In genomic region chr6:44727651-44728630, GRCh38 we compare ENCODE assay signal across 20 cellular contexts.
A peak's percentile ranks its signal among the peaks of the same experiment; 100 is the strongest.
DNase-seq lines count a peak whose midpoint lies in the region; ATAC-seq, FAIRE-seq and TF ChIP-seq lines count a peak whose summit lies in the region.
"Had no signal": no experiment of that assay in that cellular context is flagged by ENCODE, and none has a peak within 500 bp of the region (broad histone marks: within the 10 kb centered on the region; RNA-seq: fewer than 3 reads in every experiment).

No MANE protein-coding gene starts in this region.

- peak overlapping the region; percentile 83 for H3K14ac ChIP-seq in neuronal stem cell (ENCODE audit: low read length)

- POLR2A ChIA-PET in HepG2 (lab: Yijun Ruan, JAX): no interaction called here

- H2BK15ac ChIP-seq in neuronal stem cell (ENCODE audit: low read length): peak overlapping the region; percentile 20

- no peaks in the 10 kb centered on the region for H3K36me3 Mint-ChIP-seq in activated naive CD8-positive, alpha-beta T cell treated with anti-CD3 and anti-CD28 coated beads for 36 hours
- H3K36me3 Mint-ChIP-seq: CD14-positive monocyte had no signal

- DNase-seq in HepG2 (ENCODE audit: low spot score): no peak
- DNase-seq in right lobe of liver: no peak
- DNase-seq in bronchial epithelial cell (ENCODE audit: low read depth): peak; percentile 19
- no peak for DNase-seq in neuronal stem cell (ENCODE audit: low spot score)
- DNase-seq in activated naive CD8-positive, alpha-beta T cell treated with anti-CD3 and anti-CD28 coated beads for 36 hours: no peak
- DNase-seq in GF-D8 (lab: John Stamatoyannopoulos, UW): no peak
- DNase-seq in stimulated activated naive CD8-positive, alpha-beta T cell treated with anti-CD3 and anti-CD28 coated beads, Interleukin-15, amount 100 ng/mL, for 72 hours: no peak
- DNase-seq in activated T-cell treated with anti-CD3 and anti-CD28 coated beads for 4 hours: no peak
- DNase-seq: Caco-2, DMS153, HCEC 1CT, KBM-7, NCI-H1694, NCI-H345, NCI-H526 treated with DMSO at 0.1 percent for 48 hours, OCI-M1, SIG-M5 had no signal

- no peak overlapping the region for H3K23ac ChIP-seq in neuronal stem cell (ENCODE audit: low read depth, low read length, poor library complexity)

- ATAC-seq in HepG2: no peak
- no peak for ATAC-seq in right lobe of liver
- no peak for ATAC-seq in stimulated activated naive CD8-positive, alpha-beta T cell treated with anti-CD3 and anti-CD28 coated beads, Interleukin-15, amount 100 ng/mL, for 72 hours

- H3K4me1 Mint-ChIP-seq in activated naive CD8-positive, alpha-beta T cell treated with anti-CD3 and anti-CD28 coated beads for 36 hours: peaks cover 2% of the 10 kb centered on the region
- H3K4me1 Mint-ChIP-seq in stimulated activated naive CD8-positive, alpha-beta T cell treated with anti-CD3 and anti-CD28 coated beads, Interleukin-15, amount 100 ng/mL, for 72 hours: no peaks in the 10 kb centered on the region

- BruUV-seq in HepG2 (replicated peaks; lab: Mats Ljungman, UMichigan): no TSS peak

- H3K9me3 Mint-ChIP-seq in activated naive CD8-positive, alpha-beta T cell treated with anti-CD3 and anti-CD28 coated beads for 36 hours: no peaks in the 10 kb centered on the region
- H3K9me3 Mint-ChIP-seq in stimulated activated naive CD8-positive, alpha-beta T cell treated with anti-CD3 and anti-CD28 coated beads, Interleukin-15, amount 100 ng/mL, for 72 hours: no peaks in the 10 kb centered on the region

- no peak for TF ChIP-seq RAD21 in HepG2 (CRISPR knock-in tag; IDR thresholded peaks at IDR 0.05)

- in situ Hi-C loops in HepG2 (cut with HindIII; ENCODE audit: extremely low pct_ligation_motif_present, low pct_unique_long_range_greater_than_20kb): no loop called here

- TF ChIP-seq POLR2A in HepG2 (IDR thresholded peaks at IDR 0.05; ENCODE audit: insufficient read depth in 1 of 2, low read depth in 2 of 2, low read length in 2 of 2) (no peak), right lobe of liver (IDR thresholded peaks at IDR 0.05) (no peak)

- H3K79me1 ChIP-seq in neuronal stem cell (ENCODE audit: low read depth, low read length): no peaks in the 10 kb centered on the region

- no peaks in the 10 kb centered on the region for H4K20me1 ChIP-seq in HepG2 (ENCODE audit: insufficient read depth, low read length)

- H3K27me3 ChIP-seq in HepG2 (ENCODE audit: control insufficient read depth in 1 of 2, insufficient read depth in 2 of 2, low read length in 2 of 2) (peaks cover 0 to 7% of the 10 kb centered on the region in 2 experiments; a peak in 3 of 5 replicates), right lobe of liver (no peaks in the 10 kb centered on the region), bronchial epithelial cell (ENCODE audit: control insufficient read depth, insufficient read depth, low read length) (peaks cover 4% of the 10 kb centered on the region), neuronal stem cell (ENCODE audit: control insufficient read depth in 3 of 3, insufficient read depth in 3 of 3, low read depth in 1 of 3, low read length in 3 of 3) (no peaks in the 10 kb centered on the region)

- no peak overlapping the region for H2BK5ac ChIP-seq in neuronal stem cell (ENCODE audit: low read length)

- no peak overlapping the region for H2BK120ac ChIP-seq in neuronal stem cell (ENCODE audit: low read depth, low read length)

- H3K27ac ChIP-seq in HepG2 (ENCODE audit: extremely low read length, insufficient read depth, low read length) (no peak overlapping the region), right lobe of liver (no peak overlapping the region), neuronal stem cell (replicated peaks; ENCODE audit: low read length) (no peak overlapping the region)
- H3K27ac ChIP-seq: HL-60 had no signal

- peak overlapping the region; percentile 43 for H4K8ac ChIP-seq in neuronal stem cell (ENCODE audit: low read depth, low read length)

- H3K18ac ChIP-seq in neuronal stem cell (ENCODE audit: low read length): peak overlapping the region; percentile 58

- H4K91ac ChIP-seq in neuronal stem cell (ENCODE audit: low read depth, low read length, poor library complexity): no peak overlapping the region

- peak overlapping the region; percentile 51 for H2AK5ac ChIP-seq in neuronal stem cell (ENCODE audit: low read depth, low read length)

- no peaks in the 10 kb centered on the region for H3K27me3 Mint-ChIP-seq in activated naive CD8-positive, alpha-beta T cell treated with anti-CD3 and anti-CD28 coated beads for 36 hours
- no peaks in the 10 kb centered on the region for H3K27me3 Mint-ChIP-seq in stimulated activated naive CD8-positive, alpha-beta T cell treated with anti-CD3 and anti-CD28 coated beads, Interleukin-15, amount 100 ng/mL, for 72 hours

- no peak for TF ChIP-seq EP300 in HepG2 (IDR thresholded peaks at IDR 0.05; ENCODE audit: low read depth in 2 of 2, low read length in 2 of 2)
- TF ChIP-seq EP300 in HepG2 (CRISPR knock-in tag; IDR thresholded peaks at IDR 0.05; ENCODE audit: borderline replicate concordance): no peak

- no peak overlapping the region for H2AFZ ChIP-seq in HepG2 (ENCODE audit: low read length)
- H2AFZ ChIP-seq in neuronal stem cell (ENCODE audit: low read length): peak overlapping the region; percentile 14

- H3K4ac ChIP-seq in neuronal stem cell (ENCODE audit: low read length): no peak overlapping the region

- H3K9ac ChIP-seq in HepG2 (ENCODE audit: insufficient read depth, low read depth, low read length) (no peak overlapping the region), neuronal stem cell (ENCODE audit: low read depth, low read length, poor library complexity) (peak overlapping the region; percentile 51)

- WGBS in HepG2 (ENCODE audit: low lambda C conversion rate): 76% methylated on average over 41 of the region's 44 CpGs
- WGBS in right lobe of liver (ENCODE audit: insufficient coverage, low coverage, low lambda C conversion rate, missing lambda C conversion rate): 95% methylated on average over 11 of the region's 44 CpGs
- WGBS in neuronal stem cell (ENCODE audit: extremely low coverage in 2 of 2, insufficient read length in 2 of 2, insufficient replicate concordance in 1 of 2), 2 donors: no CpG with 5 or more reads among the region's 44 CpGs

- no peaks in the 10 kb centered on the region for H3K36me3 ChIP-seq in HepG2 (replicated peaks in 1 of 2; ENCODE audit: control insufficient read depth in 1 of 2, insufficient read depth in 2 of 2, low read length in 2 of 2)
- no peaks in the 10 kb centered on the region for H3K36me3 ChIP-seq in right lobe of liver
- no peaks in the 10 kb centered on the region for H3K36me3 ChIP-seq in bronchial epithelial cell (ENCODE audit: control insufficient read depth, insufficient read depth, low read length)
- no peaks in the 10 kb centered on the region for H3K36me3 ChIP-seq in neuronal stem cell (replicated peaks in 1 of 2; ENCODE audit: control insufficient read depth in 2 of 2, insufficient read depth in 2 of 2, low read length in 2 of 2)

- H3K4me2 ChIP-seq in HepG2 (ENCODE audit: low read depth, low read length) (no peak overlapping the region), neuronal stem cell (ENCODE audit: insufficient read depth, low read length, poor library complexity, severe bottlenecking) (no peak overlapping the region)

- no peaks in the 10 kb centered on the region for H3K9me3 ChIP-seq in HepG2 (ENCODE audit: low read length)
- H3K9me3 ChIP-seq in right lobe of liver: no peaks in the 10 kb centered on the region
- no peaks in the 10 kb centered on the region for H3K9me3 ChIP-seq in neuronal stem cell (replicated peaks in 1 of 2; ENCODE audit: control insufficient read depth in 2 of 2, insufficient read depth in 1 of 2, low read depth in 1 of 2, low read length in 2 of 2)
- H3K9me3 ChIP-seq: Caco-2 had no signal

- no peak for FAIRE-seq in HepG2 (lab: Jason Lieb, UNC)
- no peak for FAIRE-seq in bronchial epithelial cell (lab: Jason Lieb, UNC)
- FAIRE-seq: HTR-8/SVneo had no signal

- no peak overlapping the region for H3K4me3 ChIP-seq in HepG2 (replicated peaks in 1 of 3; ENCODE audit: insufficient read depth in 1 of 3, low read depth in 2 of 3, low read length in 3 of 3)
- H3K4me3 ChIP-seq in right lobe of liver: no peak overlapping the region
- no peak overlapping the region for H3K4me3 ChIP-seq in bronchial epithelial cell (ENCODE audit: low read depth, low read length)
- H3K4me3 ChIP-seq in neuronal stem cell (ENCODE audit: low read length in 2 of 2): no peak overlapping the region

- H3K4me1 ChIP-seq in HepG2 (ENCODE audit: insufficient read depth, low read length) (no peaks in the 10 kb centered on the region), right lobe of liver (no peaks in the 10 kb centered on the region), neuronal stem cell (ENCODE audit: control insufficient read depth in 2 of 2, insufficient read depth in 1 of 2, low read depth in 1 of 2, low read length in 2 of 2) (peaks cover 5 to 10% of the 10 kb centered on the region in 2 donors)
- H3K4me1 ChIP-seq: Caco-2 had no signal

- intact Hi-C loops in HepG2 (cut with micrococcal nuclease; ENCODE audit: unreplicated experiment): no loop called here
- intact Hi-C loops in right lobe of liver (cut with DNase I): no loop called here

- H2BK12ac ChIP-seq in neuronal stem cell (ENCODE audit: low read length): peak overlapping the region; percentile 30

- CTCF ChIA-PET in HepG2 (lab: Yijun Ruan, JAX; ENCODE audit: low intra/inter-chr PET ratio, low total read pairs): no interaction called here

- H3K79me2 ChIP-seq in HepG2 (ENCODE audit: insufficient read depth, low read length): no peaks in the 10 kb centered on the region

- no peak overlapping the region for H3K27ac Mint-ChIP-seq in activated naive CD8-positive, alpha-beta T cell treated with anti-CD3 and anti-CD28 coated beads for 36 hours
- H3K27ac Mint-ChIP-seq in stimulated activated naive CD8-positive, alpha-beta T cell treated with anti-CD3 and anti-CD28 coated beads, Interleukin-15, amount 100 ng/mL, for 72 hours: peak overlapping the region in 1 of 2 donors; percentile 69

- no peak for TF ChIP-seq CTCF in HepG2 (CRISPR knock-in tag; IDR thresholded peaks at IDR 0.05)
- TF ChIP-seq CTCF in right lobe of liver (IDR thresholded peaks at IDR 0.05): no peak
- no peak for TF ChIP-seq CTCF in bronchial epithelial cell (IDR thresholded peaks at IDR 0.05; ENCODE audit: insufficient read depth, low read length, severe bottlenecking)

- H3K4me3 Mint-ChIP-seq in activated naive CD8-positive, alpha-beta T cell treated with anti-CD3 and anti-CD28 coated beads for 36 hours: no peak overlapping the region
- no peak overlapping the region for H3K4me3 Mint-ChIP-seq in stimulated activated naive CD8-positive, alpha-beta T cell treated with anti-CD3 and anti-CD28 coated beads, Interleukin-15, amount 100 ng/mL, for 72 hours
- H3K4me3 Mint-ChIP-seq: CD14-positive monocyte had no signal

TF ChIP-seq in HepG2, 621 proteins besides CTCF, POLR2A, EP300 and RAD21 (continues in another document):
- 0 out of 2 replicates have a peak, but pooled peaks have one; percentile 59 for TF ChIP-seq DNMT1 (CRISPR knock-in tag; IDR thresholded peaks at IDR 0.05)
- TF ChIP-seq DNMT3B (CRISPR knock-in tag; conservative IDR thresholded peaks at IDR 0.05): no peak
- no peak for TF ChIP-seq KLF11 (CRISPR knock-in tag; IDR thresholded peaks at IDR 0.05)
